ENCODE assay signal across 26 cellular contexts in genomic region chr20:57662028-57662312, GRCh38. TPM values are rescaled to one million over a fixed set of nuclear protein-coding genes. Genes with fewer than 3 reads are reported as not detected.
DNase-seq lines count a peak whose midpoint lies in the region; ATAC-seq and TF ChIP-seq lines count a peak whose summit lies in the region.
"Had no signal": no experiment of that assay in that cellular context is flagged by ENCODE, and none has a peak within 500 bp of the region (broad histone marks: within the 10 kb centered on the region; RNA-seq: fewer than 3 reads in every experiment).

No MANE protein-coding gene starts in this region.

- intact Hi-C loops in Right ventricle myocardium inferior (cut with DNase I), result no loop called here
- intact Hi-C loops in left cardiac atrium (cut with DNase I), result no loop called here
- intact Hi-C loops in ovary (cut with DNase I), result no loop called here

- H3K27ac ChIP-seq in ovary, result no peak overlapping the region
- H3K27ac ChIP-seq in smooth muscle cell (ENCODE audit: low read depth), result no peak overlapping the region
- H3K27ac ChIP-seq: right lobe of liver, SK-N-MC, testis had no signal

- 84 to 93% (median 86%) methylated on average over 9 of the region's 9 CpGs for WGBS in ovary, 3 donors
- 82% methylated on average over 9 of the region's 9 CpGs for WGBS in smooth muscle cell (ENCODE audit: low lambda C conversion rate)

- peaks cover 74% of the 10 kb centered on the region for H3K79me2 ChIP-seq in smooth muscle cell (ENCODE audit: low read depth)

- no peak overlapping the region for H3K4me2 ChIP-seq in smooth muscle cell

- no peak for ATAC-seq in Right ventricle myocardium inferior
- no peak for ATAC-seq in left cardiac atrium
- ATAC-seq in GM21576 (IDR thresholded peaks at IDR 0.05; ENCODE audit: unreplicated experiment), result no peak
- no peak for ATAC-seq in GM18502 (IDR thresholded peaks at IDR 0.05; ENCODE audit: poor library complexity, unreplicated experiment)
- ATAC-seq: activated CD4-positive, alpha-beta T cell treated with anti-CD3 and anti-CD28 coated beads for 36 hours; right lobe of liver had no signal

- H3K36me3 ChIP-seq in ovary (no peaks in the 10 kb centered on the region), smooth muscle cell (ENCODE audit: low read depth) (no peaks in the 10 kb centered on the region)
- H3K36me3 ChIP-seq: breast epithelium, right lobe of liver had no signal

- TF ChIP-seq POLR2A in ovary (IDR thresholded peaks at IDR 0.05), result no peak

- peaks cover 100% of the 10 kb centered on the region for H4K20me1 ChIP-seq in smooth muscle cell (ENCODE audit: low read depth)

- H3K36me3 Mint-ChIP-seq in chondrocyte (ENCODE audit: low read depth), result peaks cover 12% of the 10 kb centered on the region

- H3K4me3 ChIP-seq in ovary, result no peak overlapping the region
- no peak overlapping the region for H3K4me3 ChIP-seq in smooth muscle cell
- H3K4me3 ChIP-seq: breast epithelium, right lobe of liver, SK-N-MC, testis had no signal

- H3K4me1 Mint-ChIP-seq in chondrocyte (ENCODE audit: low read depth), result peaks cover 30% of the 10 kb centered on the region

- no peaks in the 10 kb centered on the region for H3F3A ChIP-seq in smooth muscle cell (ENCODE audit: low read depth)

- H3K4me1 ChIP-seq in ovary (ENCODE audit: insufficient read depth) (peaks cover 14% of the 10 kb centered on the region), smooth muscle cell (ENCODE audit: low read depth) (no peaks in the 10 kb centered on the region)
- H3K4me1 ChIP-seq: right lobe of liver, testis had no signal

- H3K27ac Mint-ChIP-seq in chondrocyte (ENCODE audit: unreplicated experiment), result peak overlapping the region; percentile 73
- H3K27ac Mint-ChIP-seq: activated CD4-positive, alpha-beta T cell treated with anti-CD3 and anti-CD28 coated beads for 36 hours had no signal

- H3K9me3 ChIP-seq in ovary (no peaks in the 10 kb centered on the region), smooth muscle cell (replicated peaks; ENCODE audit: low read depth) (no peaks in the 10 kb centered on the region)
- H3K9me3 ChIP-seq: breast epithelium, right lobe of liver, testis had no signal

- no peaks in the 10 kb centered on the region for H3K9me3 Mint-ChIP-seq in chondrocyte (ENCODE audit: low read depth)
- H3K9me3 Mint-ChIP-seq: IgD-negative memory B cell had no signal

- H3K27me3 Mint-ChIP-seq in chondrocyte (ENCODE audit: low read depth), result no peaks in the 10 kb centered on the region
- H3K27me3 Mint-ChIP-seq: activated CD4-positive, alpha-beta T cell treated with anti-CD3 and anti-CD28 coated beads for 36 hours; IgD-negative memory B cell had no signal

- DNase-seq in Right ventricle myocardium inferior (ENCODE audit: missing footprints) (peak; percentile 7), left cardiac atrium (no peak), chondrocyte (ENCODE audit: low spot score) (no peak), ovary (peak in 3 of 5 donors; percentile 8 to 27 (median 9)), smooth muscle cell (lab: John Stamatoyannopoulos, UW; ENCODE audit: unreplicated experiment) (no peak), NCI-H2196 treated with DMSO at 0.1 percent for 48 hours (lab: John Stamatoyannopoulos, UW; ENCODE audit: unreplicated experiment) (no peak)
- DNase-seq: COR-L47; effector memory CD4-positive, alpha-beta T cell; NCI-H187 treated with DMSO at 0.1 percent for 48 hours; NCI-H526; stimulated activated CD4-positive, alpha-beta T cell treated with anti-CD3 and anti-CD28 coated beads, Interleukin-15, amount 100 ng/mL, for 24 hours; stimulated activated naive CD4-positive, alpha-beta T cell; testis had no signal

- TF ChIP-seq CTCF in chondrocyte (IDR thresholded peaks at IDR 0.05), result no peak
- no peak for TF ChIP-seq CTCF in ovary (IDR thresholded peaks at IDR 0.05)
- no peak for TF ChIP-seq CTCF in smooth muscle cell (IDR thresholded peaks at IDR 0.05; ENCODE audit: borderline replicate concordance, insufficient read depth, poor library complexity, severe bottlenecking)

- H3K9ac ChIP-seq in smooth muscle cell (ENCODE audit: low read depth), result no peak overlapping the region

- H3K27me3 ChIP-seq in ovary, result no peaks in the 10 kb centered on the region
- no peaks in the 10 kb centered on the region for H3K27me3 ChIP-seq in smooth muscle cell (ENCODE audit: low read depth)
- H3K27me3 ChIP-seq: breast epithelium, right lobe of liver, testis had no signal

- no peak overlapping the region for H3K4me3 Mint-ChIP-seq in chondrocyte (ENCODE audit: unreplicated experiment)
- H3K4me3 Mint-ChIP-seq: activated CD4-positive, alpha-beta T cell treated with anti-CD3 and anti-CD28 coated beads for 36 hours had no signal

- no peak for TF ChIP-seq EP300 in ovary (IDR thresholded peaks at IDR 0.05)

- no peak overlapping the region for H2AFZ ChIP-seq in smooth muscle cell (ENCODE audit: low read depth)

RNA-seq across cellular contexts. Expression of gene ZBP1, which starts 41.7 kb away (rescaled TPM):
- total RNA-seq in Right ventricle myocardium inferior, result 0.22 TPM
- under 1 TPM in 1 of 2 donors, not detected in 1; 0.47 TPM for total RNA-seq in left cardiac atrium
- not detected in 3 replicates for total RNA-seq in chondrocyte
- under 1 TPM in 3 of 7 donors, not detected in 4; 0.23 to 0.50 (median 0.24) TPM for total RNA-seq in ovary
- under 1 TPM; 0.12 to 0.92 TPM for polyA plus RNA-seq in ovary
- total RNA-seq in smooth muscle cell, result not detected in 2 replicates
- 0.50 TPM in 1 of 2 replicates, not detected in the other for polyA plus RNA-seq in smooth muscle cell
- total RNA-seq: fibroblast of villous mesenchyme, H7, kidney epithelial cell, lung microvascular endothelial cell had no signal
- polyA plus RNA-seq: BJ, neural cell had no signal

RNA-seq across cellular contexts. Expression of gene PMEPA1, which starts 47.8 kb away (rescaled TPM):
- total RNA-seq in Right ventricle myocardium inferior (23.9 TPM), left cardiac atrium (10 to 100 TPM; 28.3 to 60.3 TPM), chondrocyte (151 to 298 TPM (median 163 TPM) in 3 replicates), ovary (10 to 100 TPM in 5 of 7 donors, 1 to 10 TPM in 2; 2.7 to 73.4 (median 17.6) TPM), smooth muscle cell (26.6 and 37.2 TPM in 2 replicates)
- polyA plus RNA-seq in ovary (10 to 100 TPM; 14.6 to 28.5 TPM), smooth muscle cell (81.9 and 143 TPM in 2 replicates)

Comparison
In these comparisons a context has a peak if more than half of its experiments do, and no peak if none do; other contexts are left out.
1. DNase-seq: peak in Right ventricle myocardium inferior (single experiment) and ovary (3 of 5); none in left cardiac atrium (single experiment), chondrocyte (single experiment), smooth muscle cell (single experiment) and NCI-H2196 treated with DMSO at 0.1 percent for 48 hours (single experiment).